ENCODE assay signal across 24 cellular contexts in genomic region chr2:231548752-231549151, GRCh38. TPM values are rescaled to one million over a fixed set of nuclear protein-coding genes. Genes with fewer than 3 reads are reported as not detected.
DNase-seq lines count a peak whose midpoint lies in the region; TF ChIP-seq lines count a peak whose summit lies in the region.
"Had no signal": no experiment of that assay in that cellular context is flagged by ENCODE, and none has a peak within 500 bp of the region (broad histone marks: within the 10 kb centered on the region; RNA-seq: fewer than 3 reads in every experiment).

No MANE protein-coding gene starts in this region.

- peaks cover 26% of the 10 kb centered on the region for H3K36me3 Mint-ChIP-seq in T-helper 1 cell treated with Interleukin-12 subunit alpha and Interleukin-12 subunit beta and Interleukin-4 antibody, amounts not matched to agents 30 μg/mL and 1 μg/mL, for 36 hours (ENCODE audit: low read depth)

- H3K4me1 Mint-ChIP-seq in T-helper 1 cell treated with Interleukin-12 subunit alpha and Interleukin-12 subunit beta and Interleukin-4 antibody, amounts not matched to agents 30 μg/mL and 1 μg/mL, for 36 hours (ENCODE audit: low read depth): peaks cover 30% of the 10 kb centered on the region

- H3K4me1 ChIP-seq in BLaER1 treated with 17β-estradiol and CSF1 and Interleukin-3, amounts not matched to agents 10 nM and 100 nM: peaks cover 24 to 68% (median 57%) of the 10 kb centered on the region in 10 experiments
- peaks cover 8% of the 10 kb centered on the region for H3K4me1 ChIP-seq in osteoblast (ENCODE audit: insufficient read depth, low read length)
- H3K4me1 ChIP-seq in adrenal gland (replicated peaks in 1 of 2): peaks cover 0 to 5% of the 10 kb centered on the region in 2 donors

- no peak overlapping the region for H3K4me3 ChIP-seq in BLaER1 treated with 17β-estradiol and CSF1 and Interleukin-3, amounts not matched to agents 10 nM and 100 nM
- H3K4me3 ChIP-seq in osteoblast (ENCODE audit: insufficient read depth, low read length): no peak overlapping the region
- H3K4me3 ChIP-seq in adrenal gland: no peak overlapping the region
- H3K4me3 ChIP-seq: MG63 had no signal

- no peak for DNase-seq in T-helper 1 cell
- peak; percentile 50 for DNase-seq in RPMI7951 (ENCODE audit: low read depth)
- DNase-seq in osteoblast (ENCODE audit: insufficient read length, low spot score, missing footprints): peak; percentile 18
- DNase-seq in adrenal gland: no peak
- no peak for DNase-seq in NCI-H345 treated with DMSO at 0.1 percent for 48 hours (lab: John Stamatoyannopoulos, UW; ENCODE audit: unreplicated experiment)
- no peak for DNase-seq in head of caudate nucleus
- DNase-seq: COR-L47; GF-D8; HFFc6; KG1; MG63; NCI-H1092; NCI-H1694 treated with DMSO at 0.1 percent for 48 hours; NCI-H446; NK-92 treated with Interleukin-12 subunit alpha and Interleukin-12 subunit beta, amount 100 ng/mL, for 24 hours; RPMI8226; SIG-M5 had no signal

- H3K27ac ChIP-seq in BLaER1 treated with 17β-estradiol and CSF1 and Interleukin-3, amounts not matched to agents 10 nM and 100 nM: no peak overlapping the region
- H3K27ac ChIP-seq in osteoblast (ENCODE audit: low read depth, low read length) (no peak overlapping the region), adrenal gland (no peak overlapping the region)
- H3K27ac ChIP-seq: 22Rv1, C4-2B had no signal

- peak overlapping the region; percentile 64 for H3K27ac Mint-ChIP-seq in T-helper 1 cell treated with Interleukin-12 subunit alpha and Interleukin-12 subunit beta and Interleukin-4 antibody, amounts not matched to agents 30 μg/mL and 1 μg/mL, for 36 hours
- H3K27ac Mint-ChIP-seq: HFFc6 had no signal

- H3K9ac ChIP-seq in BLaER1 treated with 17β-estradiol and CSF1 and Interleukin-3, amounts not matched to agents 10 nM and 100 nM: no peak overlapping the region

- TF ChIP-seq POLR2A in adrenal gland (IDR thresholded peaks at IDR 0.05): no peak

- 55 to 71% (median 69%) methylated on average over 3 of the region's 3 CpGs for WGBS in adrenal gland, 4 donors

- H3K9me3 Mint-ChIP-seq in T-helper 1 cell treated with Interleukin-12 subunit alpha and Interleukin-12 subunit beta and Interleukin-4 antibody, amounts not matched to agents 30 μg/mL and 1 μg/mL, for 36 hours: peaks cover 15% of the 10 kb centered on the region

- intact Hi-C loops in adrenal gland (cut with DNase I): no loop called here
- intact Hi-C loops in head of caudate nucleus (cut with DNase I): no loop called here

- H3K27me3 Mint-ChIP-seq in T-helper 1 cell treated with Interleukin-12 subunit alpha and Interleukin-12 subunit beta and Interleukin-4 antibody, amounts not matched to agents 30 μg/mL and 1 μg/mL, for 36 hours (ENCODE audit: low read depth): peaks cover 3% of the 10 kb centered on the region

- H3K4me2 ChIP-seq in BLaER1 treated with 17β-estradiol and CSF1 and Interleukin-3, amounts not matched to agents 10 nM and 100 nM: peak overlapping the region in 8 of 11 experiments; percentile 24 to 59 (median 48); a peak in 13 of 22 replicates
- no peak overlapping the region for H3K4me2 ChIP-seq in osteoblast (ENCODE audit: insufficient read depth, low read length)

- peaks cover 0 to 86% (median 0%) of the 10 kb centered on the region in 11 experiments; a peak in 7 of 22 replicates for H3K27me3 ChIP-seq in BLaER1 treated with 17β-estradiol and CSF1 and Interleukin-3, amounts not matched to agents 10 nM and 100 nM
- no peaks in the 10 kb centered on the region for H3K27me3 ChIP-seq in osteoblast (ENCODE audit: insufficient read depth, low read length)
- no peaks in the 10 kb centered on the region for H3K27me3 ChIP-seq in adrenal gland
- H3K27me3 ChIP-seq: MG63 had no signal

- H2AFZ ChIP-seq in osteoblast (ENCODE audit: low read length): no peak overlapping the region

- TF ChIP-seq CTCF in osteoblast (IDR thresholded peaks at IDR 0.05; ENCODE audit: extremely low read depth, low read depth, low read length): no peak
- no peak for TF ChIP-seq CTCF in adrenal gland (IDR thresholded peaks at IDR 0.05)

- H3K79me2 ChIP-seq in osteoblast (ENCODE audit: insufficient read depth, low read length): no peaks in the 10 kb centered on the region

- H3K9me3 ChIP-seq in BLaER1 treated with 17β-estradiol and CSF1 and Interleukin-3, amounts not matched to agents 10 nM and 100 nM (replicated peaks in 1 of 11): peaks cover 30 to 46% (median 38%) of the 10 kb centered on the region in 11 experiments
- H3K9me3 ChIP-seq in osteoblast (ENCODE audit: low read depth, low read length): no peaks in the 10 kb centered on the region
- H3K9me3 ChIP-seq in adrenal gland (replicated peaks in 1 of 3): no peaks in the 10 kb centered on the region

- no peak overlapping the region for H3K4me3 Mint-ChIP-seq in T-helper 1 cell treated with Interleukin-12 subunit alpha and Interleukin-12 subunit beta and Interleukin-4 antibody, amounts not matched to agents 30 μg/mL and 1 μg/mL, for 36 hours
- H3K4me3 Mint-ChIP-seq: HFFc6 had no signal

- H4K20me1 ChIP-seq in BLaER1 treated with 17β-estradiol and CSF1 and Interleukin-3, amounts not matched to agents 10 nM and 100 nM: peaks cover 0 to 38% (median 0%) of the 10 kb centered on the region in 11 experiments; a peak in 8 of 22 replicates
- no peaks in the 10 kb centered on the region for H4K20me1 ChIP-seq in osteoblast (ENCODE audit: insufficient read depth, low read length)

- H3K36me3 ChIP-seq in BLaER1 treated with 17β-estradiol and CSF1 and Interleukin-3, amounts not matched to agents 10 nM and 100 nM: peaks cover 0 to 6% (median 0%) of the 10 kb centered on the region in 11 experiments; a peak in 2 of 22 replicates
- no peaks in the 10 kb centered on the region for H3K36me3 ChIP-seq in osteoblast (ENCODE audit: insufficient read depth, low read length)
- no peaks in the 10 kb centered on the region for H3K36me3 ChIP-seq in adrenal gland (replicated peaks in 1 of 2)
- H3K36me3 ChIP-seq: MG63 had no signal

RNA-seq across cellular contexts. Expression of gene NMUR1, which starts 18.5 kb away (rescaled TPM):
- not detected in 2 replicates for total RNA-seq in RPMI7951 (2014; rRNA removed; shearing (Covaris generic))
- total RNA-seq in osteoblast (under 0.01 TPM in 2 replicates), adrenal gland (1 to 10 TPM in 5 of 8 donors, under 1 TPM in 3; 0.32 to 3.2 (median 1.5) TPM)
- polyA plus RNA-seq in adrenal gland: 1 to 10 TPM in 2 of 3 donors, under 1 TPM in 1; 0.40 to 1.3 (median 1.2) TPM
- total RNA-seq: Daoy, H4, HFFc6, OCI-LY7 had no signal

RNA-seq across cellular contexts. Expression of gene TEX44, which starts 43.9 kb away (rescaled TPM):
- total RNA-seq in RPMI7951 (2014; rRNA removed; shearing (Covaris generic)): not detected in 2 replicates
- total RNA-seq in osteoblast (not detected in 2 replicates), adrenal gland (not detected)
- not detected for polyA plus RNA-seq in adrenal gland
- total RNA-seq: Daoy, H4, HFFc6, OCI-LY7 had no signal

Comparison
In these comparisons a context has a peak if more than half of its experiments do, and no peak if none do; other contexts are left out.
1. DNase-seq: peak in RPMI7951 (single experiment) and osteoblast (single experiment); none in T-helper 1 cell (0 of 5), adrenal gland (0 of 7), NCI-H345 treated with DMSO at 0.1 percent for 48 hours (single experiment) and head of caudate nucleus (0 of 42).